ENCODE assay signal across 8 cellular contexts in the genomic region with DNA sequence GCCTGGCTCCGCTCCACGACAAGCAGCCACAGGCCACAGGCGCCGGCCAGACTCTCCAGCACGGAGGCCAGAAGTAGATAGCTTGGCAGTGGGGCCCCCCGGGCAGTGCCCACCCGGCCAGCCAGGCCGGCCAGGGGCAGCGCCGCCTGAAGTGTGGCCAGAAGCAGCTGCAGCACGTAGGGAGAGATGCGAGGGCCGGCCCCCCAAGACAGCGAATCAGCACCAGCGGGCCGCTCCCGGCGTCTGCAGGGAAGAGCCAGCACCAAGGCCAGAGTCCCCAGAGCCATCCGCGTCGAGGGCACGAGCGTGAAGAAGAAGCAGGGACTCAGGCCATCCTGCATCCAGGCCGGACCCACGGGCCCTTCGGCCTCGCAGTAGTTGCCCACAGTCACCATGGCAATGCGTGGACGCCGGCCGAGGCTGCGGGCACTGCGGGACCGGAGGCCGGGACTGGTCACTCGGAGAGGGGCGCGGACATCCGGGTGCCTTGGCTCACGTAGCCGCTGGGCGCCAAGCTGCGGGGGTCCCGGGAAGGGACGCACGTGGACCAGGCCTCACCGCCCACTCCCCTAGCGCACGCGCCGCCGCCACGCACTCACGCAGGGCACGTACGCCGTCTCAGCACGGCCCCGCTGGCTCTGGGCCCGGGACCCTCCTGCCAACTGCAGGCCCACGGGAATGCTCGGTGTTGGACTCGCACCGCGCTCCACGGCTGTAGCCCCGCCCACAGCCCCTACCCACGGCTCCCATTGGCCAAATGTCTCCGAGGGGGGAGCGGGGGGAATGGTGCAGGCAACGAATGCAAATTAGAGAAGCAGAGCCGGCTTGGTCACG. TPM values are rescaled to one million over a fixed set of nuclear protein-coding genes. Genes with fewer than 3 reads are reported as not detected.
A peak's percentile ranks its signal among the peaks of the same experiment; 100 is the strongest.
DNase-seq lines count a peak whose midpoint lies in the region; ATAC-seq, FAIRE-seq and TF ChIP-seq lines count a peak whose summit lies in the region.

TSS of gene ABCB6 (minus strand) at position 680 of the 834 bp plus-strand sequence. CDS start at position 395, 285 bp downstream.

- H3K79me2 ChIP-seq in smooth muscle cell (ENCODE audit: low read depth): peaks cover 10% of the 10 kb centered on the region

- peak within 1 kb of the TSS; percentile 9 for H2AFZ ChIP-seq in smooth muscle cell (ENCODE audit: low read depth)

- H3K4me1 ChIP-seq in smooth muscle cell (ENCODE audit: low read depth): peaks cover 7% of the 10 kb centered on the region
- peaks cover 11% of the 10 kb centered on the region for H3K4me1 ChIP-seq in HAP-1

- H3K9ac ChIP-seq in smooth muscle cell (ENCODE audit: low read depth): peak within 1 kb of the TSS; percentile 36

- H3K27ac Mint-ChIP-seq in immature natural killer cell: peak within 1 kb of the TSS; percentile 70 to 94 (median 76)

- DNase-seq in GM12892 (ENCODE audit: insufficient read length) (peak; percentile 98), NCI-H2081 (lab: John Stamatoyannopoulos, UW) (peak; percentile 95), cardiac fibroblast (ENCODE audit: low read depth in 2 of 2) (peak; percentile 92 to 98), immature natural killer cell (peak; percentile 81 to 84 (median 82)), smooth muscle cell (lab: John Stamatoyannopoulos, UW; ENCODE audit: unreplicated experiment) (peak; percentile 89), HAP-1 (ENCODE audit: low spot score in 2 of 2) (no peak)
- peak; percentile 50 to 72 (median 66) for DNase-seq in activated CD4-positive, CD25-positive, alpha-beta regulatory T cell (lab: John Stamatoyannopoulos, UW)

- in situ Hi-C loops in HAP-1 (cut with MboI; ENCODE audit: low sequenced_read_pairs): no loop called here

- H3K27me3 ChIP-seq in smooth muscle cell (ENCODE audit: low read depth) (no peaks in the 10 kb centered on the region), HAP-1 (ENCODE audit: low read depth) (no peaks in the 10 kb centered on the region)

- under 1% methylated on average over 63 of the region's 73 CpGs for WGBS in smooth muscle cell (ENCODE audit: low lambda C conversion rate)

- ATAC-seq in HG02798 (IDR thresholded peaks at IDR 0.05; ENCODE audit: poor library complexity, unreplicated experiment): peak; percentile 87

- H3K9me3 Mint-ChIP-seq in immature natural killer cell: peaks cover 0 to 1% (median 0%) of the 10 kb centered on the region in 6 donors

- peaks cover 17 to 20% of the 10 kb centered on the region in 2 donors for H3K4me1 Mint-ChIP-seq in immature natural killer cell

- peaks cover 8 to 21% (median 10%) of the 10 kb centered on the region in 3 donors for H3K36me3 Mint-ChIP-seq in immature natural killer cell

- TF ChIP-seq CTCF in cardiac fibroblast (IDR thresholded peaks at IDR 0.05; ENCODE audit: low read depth, low read length) (no peak), smooth muscle cell (IDR thresholded peaks at IDR 0.05; ENCODE audit: borderline replicate concordance, insufficient read depth, poor library complexity, severe bottlenecking) (no peak)

- H3K36me3 ChIP-seq in smooth muscle cell (ENCODE audit: low read depth): peaks cover 3% of the 10 kb centered on the region
- H3K36me3 ChIP-seq in HAP-1 (replicated peaks): peaks cover 43% of the 10 kb centered on the region

- peaks cover 14% of the 10 kb centered on the region for H3F3A ChIP-seq in smooth muscle cell (ENCODE audit: low read depth)

- H3K9me3 ChIP-seq in smooth muscle cell (replicated peaks; ENCODE audit: low read depth): no peaks in the 10 kb centered on the region
- H3K9me3 ChIP-seq in HAP-1: no peaks in the 10 kb centered on the region

- TF ChIP-seq POLR2A in GM12892 (IDR thresholded peaks at IDR 0.05; ENCODE audit: low read depth, low read length): peak; percentile 91

- H3K27ac ChIP-seq in smooth muscle cell (ENCODE audit: low read depth): peak within 1 kb of the TSS; percentile 77

- H3K4me2 ChIP-seq in smooth muscle cell: peak within 1 kb of the TSS; percentile 92

- H3K4me3 ChIP-seq in cardiac fibroblast (replicated peaks in 1 of 2; ENCODE audit: low read depth in 2 of 2, low read length in 2 of 2): peak within 1 kb of the TSS; percentile 59 to 64
- H3K4me3 ChIP-seq in smooth muscle cell: peak within 1 kb of the TSS; percentile 53
- no peak within 1 kb of the TSS for H3K4me3 ChIP-seq in HAP-1

- FAIRE-seq in GM12892 (lab: Jason Lieb, UNC): peak; percentile 97

- peaks cover 7 to 13% (median 8%) of the 10 kb centered on the region in 3 donors for H3K27me3 Mint-ChIP-seq in immature natural killer cell (ENCODE audit: low read depth in 3 of 3)

- H4K20me1 ChIP-seq in smooth muscle cell (ENCODE audit: low read depth): no peaks in the 10 kb centered on the region

- H3K4me3 Mint-ChIP-seq in immature natural killer cell: peak within 1 kb of the TSS; percentile 78 to 89 (median 82)

RNA-seq across cellular contexts. Expression of gene ABCB6, which starts in this region (rescaled TPM):
- 26.8 TPM for polyA plus RNA-seq in GM12892 (2012; ENCODE audit: missing spikeins)
- 1 to 10 TPM in 2 of 3 donors, under 1 TPM in 1; 0.21 to 3.7 (median 1.2) TPM for polyA plus RNA-seq in immature natural killer cell
- total RNA-seq in smooth muscle cell: 18.2 and 29.0 TPM in 2 replicates
- polyA plus RNA-seq in smooth muscle cell: 41.3 and 50.3 TPM in 2 replicates

Comparison
In these comparisons a context has a peak if more than half of its experiments do, and no peak if none do; other contexts are left out.
1. DNase-seq: peak in GM12892 (single experiment), NCI-H2081 (2 of 2), activated CD4-positive, CD25-positive, alpha-beta regulatory T cell (4 of 4), cardiac fibroblast (2 of 2), immature natural killer cell (3 of 3) and smooth muscle cell (single experiment); none in HAP-1 (0 of 2).